Comparison of ENCODE assay signal across 8 cellular contexts in the genomic region with DNA sequence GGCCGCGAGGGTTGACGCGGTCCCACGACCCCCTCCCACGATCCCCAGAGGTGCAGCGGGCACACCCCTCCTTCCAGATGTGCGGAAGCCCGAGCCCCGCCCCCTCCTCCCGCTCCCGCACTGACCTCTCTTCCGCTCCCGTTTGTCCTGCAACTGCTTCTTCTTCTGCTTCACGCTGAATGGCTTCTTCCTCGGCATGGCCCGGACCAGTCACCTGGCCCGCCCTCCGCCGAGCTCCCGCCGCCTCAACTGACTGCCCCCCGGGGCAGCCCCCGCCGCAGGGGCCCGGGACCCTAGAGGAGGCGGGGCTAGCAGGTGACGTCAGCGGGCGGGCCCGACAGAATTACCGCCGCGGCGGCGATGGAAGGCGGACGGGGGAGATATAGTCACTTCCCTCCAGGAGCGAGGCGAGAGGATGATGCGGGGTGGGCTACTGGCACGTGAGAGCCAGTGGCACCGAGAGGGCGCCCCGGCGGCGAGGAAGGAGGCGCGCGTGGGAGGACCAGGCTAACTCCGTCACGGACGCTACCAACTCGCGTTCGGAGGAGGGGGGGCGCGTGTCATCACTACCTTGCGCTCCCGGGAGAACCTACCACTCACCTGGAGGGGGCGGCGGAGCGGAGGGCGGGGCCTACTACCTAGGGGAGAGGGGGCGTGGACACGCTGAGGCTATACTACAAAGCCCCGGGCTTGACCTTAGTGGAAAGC. TPM values are rescaled to one million over a fixed set of nuclear protein-coding genes. Genes with fewer than 3 reads are reported as not detected.
DNase-seq lines count a peak whose midpoint lies in the region; ATAC-seq, FAIRE-seq and TF ChIP-seq lines count a peak whose summit lies in the region.

A gene with protein sequence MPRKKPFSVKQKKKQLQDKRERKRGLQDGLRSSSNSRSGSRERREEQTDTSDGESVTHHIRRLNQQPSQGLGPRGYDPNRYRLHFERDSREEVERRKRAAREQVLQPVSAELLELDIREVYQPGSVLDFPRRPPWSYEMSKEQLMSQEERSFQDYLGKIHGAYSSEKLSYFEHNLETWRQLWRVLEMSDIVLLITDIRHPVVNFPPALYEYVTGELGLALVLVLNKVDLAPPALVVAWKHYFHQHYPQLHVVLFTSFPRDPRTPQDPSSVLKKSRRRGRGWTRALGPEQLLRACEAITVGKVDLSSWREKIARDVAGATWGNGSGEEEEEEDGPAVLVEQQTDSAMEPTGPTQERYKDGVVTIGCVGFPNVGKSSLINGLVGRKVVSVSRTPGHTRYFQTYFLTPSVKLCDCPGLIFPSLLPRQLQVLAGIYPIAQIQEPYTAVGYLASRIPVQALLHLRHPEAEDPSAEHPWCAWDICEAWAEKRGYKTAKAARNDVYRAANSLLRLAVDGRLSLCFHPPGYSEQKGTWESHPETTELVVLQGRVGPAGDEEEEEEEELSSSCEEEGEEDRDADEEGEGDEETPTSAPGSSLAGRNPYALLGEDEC (minus strand): TSS at position 484 of the 708 bp plus-strand sequence. CDS start 286 bp downstream, at position 198.

- H3K36me3 ChIP-seq in kidney (ENCODE audit: control insufficient read depth in 1 of 2, insufficient read depth in 2 of 2, low read length in 2 of 2): peaks cover 16 to 28% of the 10 kb centered on the region in 2 donors

- DNase-seq in AG09309 (ENCODE audit: low read depth) (peak; percentile 62), NCI-H446 (lab: John Stamatoyannopoulos, UW) (peak; percentile 81 to 86), cerebellar cortex (ENCODE audit: low spot score) (peak; percentile 94), kidney (peak; percentile 99)
- DNase-seq in activated CD4-positive, CD25-positive, alpha-beta regulatory T cell treated with anti-CD3 and anti-CD28 coated beads, Interleukin-2, amount 50 U/mL, for 72 hours: peak; percentile 99
- peak; percentile 99 for DNase-seq in stimulated activated CD4-positive, alpha-beta T cell treated with anti-CD3 and anti-CD28 coated beads, Interleukin-15, amount 100 ng/mL, for 48 hours (ENCODE audit: low read depth in 2 of 2)

- peak within 1 kb of the TSS; percentile 95 to 99 for H3K27ac ChIP-seq in kidney (ENCODE audit: low read depth in 2 of 2, low read length in 2 of 2)

- no peak for FAIRE-seq in kidney (lab: Jason Lieb, UNC)

- H3K4me1 ChIP-seq in kidney (ENCODE audit: control insufficient read depth in 1 of 2, insufficient read depth in 1 of 2, low read depth in 1 of 2, low read length in 2 of 2): peaks cover 7 to 9% of the 10 kb centered on the region in 2 donors

- peak within 1 kb of the TSS; percentile 89 to 93 for H3K9ac ChIP-seq in kidney (ENCODE audit: low read length in 2 of 2)

- H3K4me3 ChIP-seq in AG09309 (ENCODE audit: control insufficient read depth, low read depth, low read length): peak within 1 kb of the TSS; percentile 87
- peak within 1 kb of the TSS; percentile 86 to 96 for H3K4me3 ChIP-seq in kidney (ENCODE audit: low read length in 2 of 2)

- intact Hi-C loops in kidney (cut with DNase I): no loop called here

- ATAC-seq in GM19025 (IDR thresholded peaks at IDR 0.05; ENCODE audit: low read depth, unreplicated experiment): peak; percentile 76
- ATAC-seq in HG03280 (IDR thresholded peaks at IDR 0.05; ENCODE audit: unreplicated experiment): peak; percentile 83

- no peak for TF ChIP-seq CTCF in AG09309 (IDR thresholded peaks at IDR 0.05; ENCODE audit: control insufficient read depth, insufficient read depth, low read depth, low read length, missing control alignments)
- no peak for TF ChIP-seq CTCF in kidney (IDR thresholded peaks at IDR 0.05; ENCODE audit: borderline replicate concordance, extremely low read depth, insufficient read depth)

- H3K9me3 ChIP-seq in kidney (ENCODE audit: control insufficient read depth in 1 of 2, low read length in 2 of 2): no peaks in the 10 kb centered on the region

RNA-seq across cellular contexts. Expression of the gene that starts here (rescaled TPM):
- total RNA-seq in kidney: 70.4 TPM
- polyA plus RNA-seq in kidney (ENCODE audit: insufficient read depth, low read depth, low replicate concordance): 64.9 TPM

Comparison
In these comparisons a context has a peak if more than half of its experiments do, and no peak if none do; other contexts are left out.
1. Peak in every context shown above with its lines: DNase-seq, ATAC-seq, H3K4me3 ChIP-seq and H3K27ac ChIP-seq.